In the genomic region with DNA sequence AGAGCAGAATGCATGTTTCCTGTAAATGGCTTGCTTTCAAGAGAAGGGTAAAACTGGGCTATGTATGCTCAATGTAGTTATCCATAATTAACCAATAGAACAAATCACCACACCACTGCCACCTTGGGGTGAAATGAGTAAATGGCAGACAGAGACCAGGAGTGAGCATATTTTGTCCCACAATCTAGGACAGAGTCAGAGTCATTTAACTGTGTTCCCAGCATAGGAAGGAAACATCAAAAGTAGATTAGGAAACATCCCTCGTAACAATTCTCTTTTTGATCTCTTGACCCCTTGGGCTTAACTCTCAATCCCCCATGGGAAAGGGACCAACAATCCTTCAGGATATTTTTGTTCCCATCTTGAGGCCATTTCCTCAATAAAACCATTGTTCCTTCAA, we compare ENCODE assay signal across 9 cellular contexts.
DNase-seq lines count a peak whose midpoint lies in the region; ATAC-seq and TF ChIP-seq lines count a peak whose summit lies in the region.
"Had no signal": no experiment of that assay in that cellular context is flagged by ENCODE, and none has a peak within 500 bp of the region (broad histone marks: within the 10 kb centered on the region; RNA-seq: fewer than 3 reads in every experiment).

No MANE protein-coding gene starts in this region.

- no peaks in the 10 kb centered on the region for H4K20me1 ChIP-seq in osteoblast (ENCODE audit: insufficient read depth, low read length)

- H3K9me3 ChIP-seq in osteoblast (ENCODE audit: low read depth, low read length), result peaks cover 2% of the 10 kb centered on the region
- H3K9me3 ChIP-seq: neutrophil had no signal

- H3K9me3 Mint-ChIP-seq in activated CD4-positive, alpha-beta T cell treated with anti-CD3 and anti-CD28 coated beads, Interleukin-2, amount 10 ng/mL, durations not matched to agents 24 days and 14 days, result no peaks in the 10 kb centered on the region

- H3K4me3 ChIP-seq in AG09309 (ENCODE audit: control insufficient read depth, low read depth, low read length) (no peak overlapping the region), fibroblast of the aortic adventitia (ENCODE audit: low read depth, low read length) (no peak overlapping the region), osteoblast (ENCODE audit: insufficient read depth, low read length) (no peak overlapping the region)

- DNase-seq in AG09309 (ENCODE audit: low read depth) (no peak), GM13977 (ENCODE audit: low spot score) (peak; percentile 46), NCI-H146 (lab: John Stamatoyannopoulos, UW) (peak; percentile 70), fibroblast of the aortic adventitia (ENCODE audit: low read depth) (peak; percentile 39), osteoblast (ENCODE audit: insufficient read length, low spot score, missing footprints) (peak; percentile 35)
- peak; percentile 80 for DNase-seq in activated CD4-positive, alpha-beta T cell treated with anti-CD3 and anti-CD28 coated beads, Interleukin-2, amount 10 ng/mL, durations not matched to agents 24 days and 14 days
- DNase-seq in effector CD8-positive, alpha-beta T cell (lab: John Stamatoyannopoulos, UW), result no peak

- peaks cover 12% of the 10 kb centered on the region for H3K4me1 Mint-ChIP-seq in activated CD4-positive, alpha-beta T cell treated with anti-CD3 and anti-CD28 coated beads, Interleukin-2, amount 10 ng/mL, durations not matched to agents 24 days and 14 days

- TF ChIP-seq CTCF in AG09309 (IDR thresholded peaks at IDR 0.05; ENCODE audit: control insufficient read depth, insufficient read depth, low read depth, low read length, missing control alignments), result peak; percentile 63
- peak; percentile 66 for TF ChIP-seq CTCF in GM13977 (IDR thresholded peaks at IDR 0.05; ENCODE audit: extremely low read depth, insufficient read depth, missing control alignments)
- peak; percentile 70 for TF ChIP-seq CTCF in fibroblast of the aortic adventitia (IDR thresholded peaks at IDR 0.05; ENCODE audit: insufficient read depth, low read length)
- peak; percentile 79 for TF ChIP-seq CTCF in osteoblast (IDR thresholded peaks at IDR 0.05; ENCODE audit: extremely low read depth, low read depth, low read length)

- H3K36me3 Mint-ChIP-seq in activated CD4-positive, alpha-beta T cell treated with anti-CD3 and anti-CD28 coated beads, Interleukin-2, amount 10 ng/mL, durations not matched to agents 24 days and 14 days (ENCODE audit: low read depth), result no peaks in the 10 kb centered on the region

- peaks cover 6% of the 10 kb centered on the region for H3K27me3 ChIP-seq in osteoblast (ENCODE audit: insufficient read depth, low read length)
- H3K27me3 ChIP-seq: neutrophil had no signal

- H3K27ac ChIP-seq in osteoblast (ENCODE audit: low read depth, low read length), result no peak overlapping the region
- H3K27ac ChIP-seq: neutrophil had no signal

- intact Hi-C loops in activated CD4-positive, alpha-beta T cell treated with anti-CD3 and anti-CD28 coated beads, Interleukin-2, amount 10 ng/mL, durations not matched to agents 24 days and 14 days (cut with micrococcal nuclease), result loop anchor here (1.0 to 10.0 kb wide), 6 partner anchors 117 to 412 kb away; partner anchors contain the start of genes NHLRC3 and PROSER1

- no peaks in the 10 kb centered on the region for H3K4me1 ChIP-seq in osteoblast (ENCODE audit: insufficient read depth, low read length)

- H3K27me3 Mint-ChIP-seq in activated CD4-positive, alpha-beta T cell treated with anti-CD3 and anti-CD28 coated beads, Interleukin-2, amount 10 ng/mL, durations not matched to agents 24 days and 14 days, result peaks cover 5% of the 10 kb centered on the region

- ATAC-seq in HG02885 (IDR thresholded peaks at IDR 0.05; ENCODE audit: poor library complexity, unreplicated experiment), result peak; percentile 89

- no peak overlapping the region for H2AFZ ChIP-seq in osteoblast (ENCODE audit: low read length)

- no peak overlapping the region for H3K4me3 Mint-ChIP-seq in activated CD4-positive, alpha-beta T cell treated with anti-CD3 and anti-CD28 coated beads, Interleukin-2, amount 10 ng/mL, durations not matched to agents 24 days and 14 days

- H3K79me2 ChIP-seq in osteoblast (ENCODE audit: insufficient read depth, low read length), result no peaks in the 10 kb centered on the region

- no peak overlapping the region for H3K4me2 ChIP-seq in osteoblast (ENCODE audit: insufficient read depth, low read length)

- no peaks in the 10 kb centered on the region for H3K36me3 ChIP-seq in osteoblast (ENCODE audit: insufficient read depth, low read length)
- H3K36me3 ChIP-seq: neutrophil had no signal

- no peak overlapping the region for H3K27ac Mint-ChIP-seq in activated CD4-positive, alpha-beta T cell treated with anti-CD3 and anti-CD28 coated beads, Interleukin-2, amount 10 ng/mL, durations not matched to agents 24 days and 14 days

- in situ Hi-C loops in GM13977 (cut with MboI; ENCODE audit: low pct_unique_long_range_greater_than_20kb, low sequenced_read_pairs, unreplicated experiment), result no loop called here

Comparison
In these comparisons a context has a peak if more than half of its experiments do, and no peak if none do; other contexts are left out.
1. DNase-seq: peak in GM13977 (single experiment), NCI-H146 (single experiment), activated CD4-positive, alpha-beta T cell treated with anti-CD3 and anti-CD28 coated beads, Interleukin-2, amount 10 ng/mL, durations not matched to agents 24 days and 14 days (single experiment), fibroblast of the aortic adventitia (single experiment) and osteoblast (single experiment); none in AG09309 (single experiment) and effector CD8-positive, alpha-beta T cell (single experiment).
2. Peak in every context shown above with its lines, with median percentiles within 50 percentile points of each other: CTCF ChIP-seq.